ENCODE assay signal across 12 cellular contexts in genomic region chr12:124524231-124524925, GRCh38. TPM values are rescaled to one million over a fixed set of nuclear protein-coding genes. Genes with fewer than 3 reads are reported as not detected.
DNase-seq lines count a peak whose midpoint lies in the region; ATAC-seq, FAIRE-seq and TF ChIP-seq lines count a peak whose summit lies in the region.
"Had no signal": no experiment of that assay in that cellular context is flagged by ENCODE, and none has a peak within 500 bp of the region (broad histone marks: within the 10 kb centered on the region; RNA-seq: fewer than 3 reads in every experiment).

No MANE protein-coding gene starts in this region.

- no peak overlapping the region for H2BK120ac ChIP-seq in H1 (replicated peaks; ENCODE audit: low read depth, low read length)

- no peak for TF ChIP-seq POLR2A in H1 (IDR thresholded peaks at IDR 0.05; ENCODE audit: control extremely low read depth in 1 of 2, low read depth in 2 of 2, low read length in 2 of 2)

- H2BK12ac ChIP-seq in H1 (ENCODE audit: low read depth, low read length): no peak overlapping the region

- no peak overlapping the region for H3K18ac ChIP-seq in H1 (ENCODE audit: extremely low read depth, low read length)

- no peak overlapping the region for H2AFZ ChIP-seq in H1 (ENCODE audit: low read length)

- H3K4me1 Mint-ChIP-seq in nephron progenitor cell: peaks cover 52% of the 10 kb centered on the region

- H4K91ac ChIP-seq in H1 (replicated peaks; ENCODE audit: insufficient read length, low read length): no peak overlapping the region

- 0 out of 8 replicates have a peak, but pooled peaks cover 0 to 4% (median 0%) of the 10 kb centered on the region in 4 experiments for H3K36me3 ChIP-seq in H1 (ENCODE audit: control insufficient read depth in 2 of 4, insufficient read depth in 4 of 4, low read length in 3 of 4)

- no peak overlapping the region for H3K23ac ChIP-seq in H1 (ENCODE audit: insufficient read length)

- TF ChIP-seq CTCF in H1 (IDR thresholded peaks at IDR 0.05; ENCODE audit: control extremely low read depth in 1 of 3, insufficient read depth in 1 of 3, low read depth in 1 of 3, low read length in 3 of 3) (no peak), nephron progenitor cell (IDR thresholded peaks at IDR 0.05) (no peak)

- no peak overlapping the region for H3K56ac ChIP-seq in H1 (replicated peaks; ENCODE audit: insufficient read length, low read depth, low read length)

- no peak overlapping the region for H3K4ac ChIP-seq in H1 (replicated peaks; ENCODE audit: insufficient read length, low read depth, low read length)

- no peak for FAIRE-seq in H1 (lab: Jason Lieb, UNC)
- FAIRE-seq: frontal cortex had no signal

- POLR2A ChIA-PET in H1 (lab: Charles Lee; ENCODE audit: partially characterized antibody): interaction anchor here (1.4 kb wide), 1 partner anchor 31 kb away, joined by 3 read pairs; no protein-coding TSS in a partner anchor

- H4K5ac ChIP-seq in H1 (ENCODE audit: insufficient read length, low read depth, low read length): no peak overlapping the region

- H3K36me3 Mint-ChIP-seq in nephron progenitor cell (ENCODE audit: low read depth): peaks cover 5% of the 10 kb centered on the region

- no peak overlapping the region for H3K27ac ChIP-seq in H1 (ENCODE audit: low read depth, low read length)
- H3K27ac ChIP-seq: SJSA1 had no signal

- no peak overlapping the region for H3K4me3 ChIP-seq in H1 (ENCODE audit: extremely low read depth in 1 of 4, insufficient read depth in 2 of 4, low read depth in 3 of 4, low read length in 4 of 4)
- H3K4me3 ChIP-seq: SJSA1 had no signal

- 76% methylated on average over 13 of the region's 13 CpGs; no CpG with 5 or more reads in 1 of the 2 experiments for WGBS in H1 (ENCODE audit: extremely low coverage in 1 of 2, insufficient coverage in 1 of 2, insufficient read length in 1 of 2, insufficient replicate concordance in 2 of 2, low coverage in 1 of 2, low lambda C conversion rate in 2 of 2, missing lambda C conversion rate in 1 of 2), 2 experiments

- peaks cover 13% of the 10 kb centered on the region for H3K27me3 Mint-ChIP-seq in nephron progenitor cell (ENCODE audit: low read depth, poor library complexity)

- ATAC-seq in GM18907 (IDR thresholded peaks at IDR 0.05; ENCODE audit: unreplicated experiment) (no peak), GM19324 (IDR thresholded peaks at IDR 0.05; ENCODE audit: low FRiP score, unreplicated experiment) (no peak)

- H4K20me1 ChIP-seq in H1 (replicated peaks in 1 of 2; ENCODE audit: control insufficient read depth in 1 of 2, insufficient read depth in 2 of 2, low read length in 2 of 2): peaks cover 33 to 47% of the 10 kb centered on the region in 2 experiments

- peak overlapping the region; percentile 58 for H3K27ac Mint-ChIP-seq in nephron progenitor cell

- H3K23me2 ChIP-seq in H1 (ENCODE audit: low read depth, low read length): no peaks in the 10 kb centered on the region

- TF ChIP-seq EP300 in H1 (IDR thresholded peaks at IDR 0.05; ENCODE audit: borderline replicate concordance in 1 of 2, low read depth in 2 of 2, low read length in 2 of 2): no peak

- peaks cover 26% of the 10 kb centered on the region for H3K79me1 ChIP-seq in H1 (ENCODE audit: low read depth, low read length)

- DNase-seq in AG08395 (ENCODE audit: low spot score) (peak; percentile 95), LoVo (ENCODE audit: low spot score) (peak; percentile 32), H1 (ENCODE audit: low read depth in 1 of 2, low spot score in 2 of 2) (no peak), nephron progenitor cell (no peak), midbrain (lab: John Stamatoyannopoulos, UW) (no peak), 8988T (no peak)
- DNase-seq: NCI-H1092, occipital lobe had no signal

- TF ChIP-seq RAD21 in H1 (IDR thresholded peaks at IDR 0.05 in 1 of 2, conservative IDR thresholded peaks at IDR 0.05 in 1 of 2; ENCODE audit: low read depth in 2 of 2, low read length in 2 of 2): no peak

- no peak overlapping the region for H2AK5ac ChIP-seq in H1 (ENCODE audit: low read depth, low read length)

- H2BK15ac ChIP-seq in H1 (ENCODE audit: low read length): no peak overlapping the region

- H3K4me3 Mint-ChIP-seq in nephron progenitor cell: no peak overlapping the region

- no peak overlapping the region for H3K4me2 ChIP-seq in H1 (ENCODE audit: insufficient read depth in 1 of 2, low read depth in 2 of 2, low read length in 2 of 2)

- no peak overlapping the region for H3K9ac ChIP-seq in H1 (replicated peaks in 1 of 4; ENCODE audit: extremely low read depth in 1 of 4, low read depth in 3 of 4, low read length in 3 of 4)

- H3K14ac ChIP-seq in H1 (ENCODE audit: insufficient read length): no peak overlapping the region

- no peaks in the 10 kb centered on the region for H3K9me3 ChIP-seq in H1 (ENCODE audit: insufficient read depth in 2 of 2, low read depth in 1 of 2, low read length in 1 of 2)
- H3K9me3 ChIP-seq: SJSA1 had no signal

- H3K79me2 ChIP-seq in H1 (ENCODE audit: control insufficient read depth in 1 of 2, insufficient read depth in 2 of 2, low read length in 2 of 2): peaks cover 3 to 89% of the 10 kb centered on the region in 2 experiments; a peak in 3 of 4 replicates

- H4K8ac ChIP-seq in H1 (ENCODE audit: extremely low read depth, insufficient read depth, low read length): no peak overlapping the region

- peaks cover 0 to 4% (median under 1%) of the 10 kb centered on the region in 4 experiments; a peak in 4 of 7 replicates for H3K4me1 ChIP-seq in H1 (replicated peaks in 1 of 4; ENCODE audit: control insufficient read depth in 3 of 4, insufficient read depth in 4 of 4, low read length in 3 of 4)

- H3K27me3 ChIP-seq in H1 (replicated peaks in 1 of 4; ENCODE audit: control insufficient read depth in 3 of 4, extremely low read depth in 1 of 4, insufficient read depth in 3 of 4, low read length in 3 of 4): no peaks in the 10 kb centered on the region
- H3K27me3 ChIP-seq: SJSA1 had no signal

- 0 out of 2 replicates have a peak overlapping the region, but pooled peaks have one; percentile 18 for H2BK5ac ChIP-seq in H1 (ENCODE audit: low read depth, low read length)

- H2BK20ac ChIP-seq in H1 (ENCODE audit: low read length): no peak overlapping the region

- H3K9me3 Mint-ChIP-seq in nephron progenitor cell: no peaks in the 10 kb centered on the region

- CTCF ChIA-PET in H1 (lab: Charles Lee; ENCODE audit: partially characterized antibody): interaction anchor here (0.6 to 5.5 kb wide), 3 partner anchors 15 to 226 kb away, joined by 3 to 39 read pairs (median 11); no protein-coding TSS in a partner anchor

TF ChIP-seq in H1, 55 proteins besides CTCF, POLR2A, EP300 and RAD21:
- no peak for TF ChIP-seq BRCA1 (IDR thresholded peaks at IDR 0.05; ENCODE audit: low read depth, low read length)
- no peak for TF ChIP-seq GTF2F1 (IDR thresholded peaks at IDR 0.05; ENCODE audit: borderline replicate concordance, low read depth, low read length)
- TF ChIP-seq JUND (IDR thresholded peaks at IDR 0.05; ENCODE audit: low read length): no peak
- TF ChIP-seq MAFK (IDR thresholded peaks at IDR 0.05; ENCODE audit: low read depth, low read length): no peak
- no peak for TF ChIP-seq RNF2 (IDR thresholded peaks at IDR 0.05; ENCODE audit: borderline replicate concordance, low read depth, low read length, missing control alignments, poor library complexity, severe bottlenecking)
- TF ChIP-seq PHF8 (conservative IDR thresholded peaks at IDR 0.05; ENCODE audit: low read depth, low read length): no peak

RNA-seq across cellular contexts. Expression of gene NCOR2, which starts 43.0 kb away (rescaled TPM):
- total RNA-seq in H1 (2021; fragmentation: NEBNext Ultra II Directional; extraction: Animal tissue kit (Norgen Biotek cat#: 25700)): 275 TPM in 2 replicates
- 14.8 and 25.3 TPM in 2 replicates for polyA plus RNA-seq in H1 (2011; rRNA removed)
- 13.5 TPM for polyA plus RNA-seq in H1 (2011; cell fraction: cytosol; rRNA removed)
- 54.3 TPM for polyA plus RNA-seq in H1 (2011; cell fraction: nucleus; rRNA removed)
- polyA plus RNA-seq in H1 (2012, experiment 1 of 2): 125 to 153 TPM (median 138 TPM) in 4 replicates
- 70.3 TPM for polyA plus RNA-seq in H1 (2012, experiment 2 of 2)
- 103 TPM for polyA plus RNA-seq in H1 (2013, experiment 1 of 2)
- 111 TPM for polyA plus RNA-seq in H1 (2013, experiment 2 of 2)
- polyA minus RNA-seq in H1 (2011; rRNA and poly(A)+ RNA removed): 28.8 and 30.2 TPM in 2 replicates
- 93.4 TPM for polyA minus RNA-seq in H1 (2011; cell fraction: cytosol; rRNA and poly(A)+ RNA removed)
- polyA minus RNA-seq in H1 (2011; cell fraction: nucleus; rRNA and poly(A)+ RNA removed): 81.3 TPM

Comparison
In these comparisons a context has a peak if more than half of its experiments do, and no peak if none do; other contexts are left out.
1. DNase-seq: peak in AG08395 (single experiment) and LoVo (single experiment); none in H1 (0 of 2), nephron progenitor cell (single experiment), midbrain (single experiment) and 8988T (single experiment).